In genomic region chr1:65310078-65310587, GRCh38 we compare ENCODE assay signal across 8 cellular contexts. TPM values are rescaled to one million over a fixed set of nuclear protein-coding genes. Genes with fewer than 3 reads are reported as not detected.
A peak's percentile ranks its signal among the peaks of the same experiment; 100 is the strongest.
DNase-seq lines count a peak whose midpoint lies in the region; ATAC-seq and TF ChIP-seq lines count a peak whose summit lies in the region.

No MANE protein-coding gene starts in this region.

- H3K9me3 ChIP-seq in adrenal gland (replicated peaks in 1 of 3) (no peaks in the 10 kb centered on the region), iPS-15b (ENCODE audit: control insufficient read depth, insufficient read depth, low read length) (no peaks in the 10 kb centered on the region), thoracic aorta (no peaks in the 10 kb centered on the region)

- TF ChIP-seq POLR2A in adrenal gland (IDR thresholded peaks at IDR 0.05), result no peak

- intact Hi-C loops in adrenal gland (cut with DNase I), result no loop called here

- 2 to 6% (median 4%) methylated on average over 7 to 12 of the region's 12 CpGs for WGBS in adrenal gland, 4 donors

- H3K4me1 ChIP-seq in adrenal gland (replicated peaks in 1 of 2) (no peaks in the 10 kb centered on the region), iPS-15b (ENCODE audit: control insufficient read depth, insufficient read depth, low read length) (peaks cover 14% of the 10 kb centered on the region), thoracic aorta (ENCODE audit: control insufficient read depth in 1 of 2, low read depth in 2 of 2) (peaks cover 0 to 11% of the 10 kb centered on the region in 2 donors)

- peak; percentile 86 for DNase-seq in Ammon's horn (ENCODE audit: low spot score)
- peak; percentile 87 for DNase-seq in NCI-H1105 treated with DMSO at 0.1 percent for 48 hours (lab: John Stamatoyannopoulos, UW)
- DNase-seq in adrenal gland, result peak in 6 of 7 donors; percentile 28 to 70 (median 50)
- DNase-seq in thoracic aorta (ENCODE audit: low spot score), result no peak
- no peak for DNase-seq in SW 1271 (lab: John Stamatoyannopoulos, UW)

- no peak for TF ChIP-seq CTCF in adrenal gland (IDR thresholded peaks at IDR 0.05)
- no peak for TF ChIP-seq CTCF in thoracic aorta (IDR thresholded peaks at IDR 0.05)

- H3K27ac ChIP-seq in adrenal gland, result peak overlapping the region in 2 of 5 donors; percentile 19 to 58
- H3K27ac ChIP-seq in thoracic aorta, result no peak overlapping the region

- H3K27me3 ChIP-seq in adrenal gland (no peaks in the 10 kb centered on the region), iPS-15b (ENCODE audit: control insufficient read depth, insufficient read depth, low read length) (peaks cover 21% of the 10 kb centered on the region), thoracic aorta (replicated peaks; ENCODE audit: insufficient read depth) (no peaks in the 10 kb centered on the region)

- no peaks in the 10 kb centered on the region for H3K36me3 ChIP-seq in adrenal gland (replicated peaks in 1 of 2)
- no peaks in the 10 kb centered on the region for H3K36me3 ChIP-seq in iPS-15b (ENCODE audit: control insufficient read depth, insufficient read depth, low read length)
- no peaks in the 10 kb centered on the region for H3K36me3 ChIP-seq in thoracic aorta

- no peak overlapping the region for H3K9ac ChIP-seq in iPS-15b (ENCODE audit: low read depth, low read length)

- peak overlapping the region in 3 of 4 donors; percentile 15 to 53 (median 33) for H3K4me3 ChIP-seq in adrenal gland
- H3K4me3 ChIP-seq in iPS-15b (ENCODE audit: low read depth, low read length), result peak overlapping the region; percentile 69
- peak overlapping the region; percentile 70 for H3K4me3 ChIP-seq in thoracic aorta

- ATAC-seq in thoracic aorta (ENCODE audit: insufficient number of reproducible peaks, low FRiP score, low read depth), result no peak
- ATAC-seq in HG03159 (IDR thresholded peaks at IDR 0.05; ENCODE audit: unreplicated experiment), result no peak
- no peak for ATAC-seq in HG03565 (IDR thresholded peaks at IDR 0.05; ENCODE audit: unreplicated experiment)

RNA-seq across cellular contexts. Expression of gene DNAJC6, which starts 0.8 kb away (rescaled TPM):
- total RNA-seq in adrenal gland (10 to 100 TPM in 6 of 8 donors, 1 to 10 TPM in 2; 7.5 to 23.7 (median 13.2) TPM), thoracic aorta (1 to 10 TPM; 3.7 TPM)
- 10 to 100 TPM in 1 of 3 donors, 1 to 10 TPM in 2; 1.5 to 27.0 (median 2.7) TPM for polyA plus RNA-seq in adrenal gland

Comparison
In these comparisons a context has a peak if more than half of its experiments do, and no peak if none do; other contexts are left out.
1. DNase-seq: peak in Ammon's horn (single experiment), NCI-H1105 treated with DMSO at 0.1 percent for 48 hours (single experiment) and adrenal gland (6 of 7); none in thoracic aorta (single experiment) and SW 1271 (0 of 2).
2. Peak in every context shown above with its lines, with median percentiles within 50 percentile points of each other: H3K4me3 ChIP-seq.